10 cellular contexts compared by ENCODE assay signal in genomic region chr1:186102559-186103148, GRCh38.
DNase-seq lines count a peak whose midpoint lies in the region; ATAC-seq and TF ChIP-seq lines count a peak whose summit lies in the region.
"Had no signal": no experiment of that assay in that cellular context is flagged by ENCODE, and none has a peak within 500 bp of the region (broad histone marks: within the 10 kb centered on the region; RNA-seq: fewer than 3 reads in every experiment).

No MANE protein-coding gene starts in this region.

- no peak for TF ChIP-seq CTCF in epithelial cell of esophagus (IDR thresholded peaks at IDR 0.05; ENCODE audit: insufficient read depth, low read depth, low read length, missing control alignments)

- no peak overlapping the region for H3K4me3 ChIP-seq in epithelial cell of esophagus (ENCODE audit: low read length)

- peaks cover 5% of the 10 kb centered on the region for H3K36me3 Mint-ChIP-seq in natural killer cell treated with Interleukin-12 subunit alpha and Interleukin-12 subunit beta and Interleukin-15 and Interleukin-18, amount 100 ng/mL, for 72 hours

- ATAC-seq in natural killer cell treated with Interleukin-12 subunit alpha and Interleukin-12 subunit beta and Interleukin-15 and Interleukin-18, amount 100 ng/mL, for 72 hours: no peak

- DNase-seq in ELR (ENCODE audit: low read depth): peak; percentile 68
- DNase-seq in RPMI7951 (ENCODE audit: low read depth): peak; percentile 70
- peak; percentile 49 for DNase-seq in epithelial cell of esophagus (ENCODE audit: low read depth)
- peak; percentile 33 for DNase-seq in myocyte (ENCODE audit: low read depth)
- DNase-seq in NCI-H2171 treated with DMSO at 0.1 percent for 48 hours (lab: John Stamatoyannopoulos, UW): no peak
- DNase-seq in SHP77 (lab: John Stamatoyannopoulos, UW): no peak
- DNase-seq in AML-193 (lab: John Stamatoyannopoulos, UW): no peak
- no peak for DNase-seq in natural killer cell treated with Interleukin-12 subunit alpha and Interleukin-12 subunit beta and Interleukin-15 and Interleukin-18, amount 100 ng/mL, for 72 hours (ENCODE audit: low spot score)
- DNase-seq: head of caudate nucleus, T-helper 2 cell had no signal

- H3K27ac Mint-ChIP-seq in natural killer cell treated with Interleukin-12 subunit alpha and Interleukin-12 subunit beta and Interleukin-15 and Interleukin-18, amount 100 ng/mL, for 72 hours: no peak overlapping the region

- H3K4me1 Mint-ChIP-seq in natural killer cell treated with Interleukin-12 subunit alpha and Interleukin-12 subunit beta and Interleukin-15 and Interleukin-18, amount 100 ng/mL, for 72 hours (ENCODE audit: low read depth in 2 of 2): no peaks in the 10 kb centered on the region

- peaks cover 10% of the 10 kb centered on the region for H3K9me3 Mint-ChIP-seq in natural killer cell treated with Interleukin-12 subunit alpha and Interleukin-12 subunit beta and Interleukin-15 and Interleukin-18, amount 100 ng/mL, for 72 hours

- H3K27me3 Mint-ChIP-seq in natural killer cell treated with Interleukin-12 subunit alpha and Interleukin-12 subunit beta and Interleukin-15 and Interleukin-18, amount 100 ng/mL, for 72 hours: peaks cover 0 to 11% of the 10 kb centered on the region in 2 donors

- H3K4me3 Mint-ChIP-seq in natural killer cell treated with Interleukin-12 subunit alpha and Interleukin-12 subunit beta and Interleukin-15 and Interleukin-18, amount 100 ng/mL, for 72 hours: no peak overlapping the region

Comparison
In these comparisons a context has a peak if more than half of its experiments do, and no peak if none do; other contexts are left out.
1. DNase-seq: peak in ELR (single experiment), RPMI7951 (single experiment), epithelial cell of esophagus (single experiment) and myocyte (single experiment); none in NCI-H2171 treated with DMSO at 0.1 percent for 48 hours (single experiment), SHP77 (0 of 2), AML-193 (0 of 2) and natural killer cell treated with Interleukin-12 subunit alpha and Interleukin-12 subunit beta and Interleukin-15 and Interleukin-18, amount 100 ng/mL, for 72 hours (single experiment).